In the genomic region with DNA sequence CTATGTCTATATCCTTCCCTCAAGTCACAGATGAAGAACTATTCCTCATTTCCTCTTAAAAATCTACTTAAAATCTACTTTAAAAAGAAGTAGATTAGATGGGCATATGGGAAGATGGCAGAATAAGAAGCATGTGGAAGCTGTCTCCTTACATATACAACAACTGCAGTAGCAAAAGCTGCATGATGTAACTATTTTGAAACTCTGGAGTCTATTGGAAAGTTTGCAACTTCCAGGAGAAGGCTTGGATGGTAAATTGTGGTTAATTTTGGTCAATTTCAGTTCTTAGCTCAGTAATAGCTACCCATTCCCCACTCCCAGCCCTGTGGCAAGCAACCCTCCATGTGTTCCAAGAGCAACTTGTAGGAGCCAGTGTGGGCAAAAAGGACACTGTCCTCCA, we compare ENCODE assay signal across 35 cellular contexts. TPM values are rescaled to one million over a fixed set of nuclear protein-coding genes. Genes with fewer than 3 reads are reported as not detected.
"Had no signal": no experiment of that assay in that cellular context is flagged by ENCODE, and none has a peak within 500 bp of the region (broad histone marks: within the 10 kb centered on the region; RNA-seq: fewer than 3 reads in every experiment).

No MANE protein-coding gene starts in this region.

- H3K27me3 ChIP-seq: ascending aorta, cardiac muscle cell, esophagus muscularis mucosa, foreskin keratinocyte, gastrocnemius medialis, heart left ventricle had no signal

- DNase-seq: activated CD4-positive, alpha-beta memory T cell treated with anti-CD3 and anti-CD28 coated beads for 36 hours; activated CD4-positive, alpha-beta T cell treated with anti-CD3 and anti-CD28 coated beads for 36 hours; activated CD4-positive, alpha-beta T cell treated with anti-CD3 and anti-CD28 coated beads, Interleukin-2, amount 10 ng/mL, durations not matched to agents 24 days and 14 days; activated CD4-positive, CD25-positive, alpha-beta regulatory T cell; activated CD4-positive, CD25-positive, alpha-beta regulatory T cell treated with anti-CD3 and anti-CD28 coated beads, Interleukin-2, amount 50 U/mL, for 72 hours; activated CD8-positive, alpha-beta memory T cell treated with anti-CD3 and anti-CD28 coated beads, Interleukin-2, amount 10 ng/mL, durations not matched to agents 7 days and 5 days; activated CD8-positive, alpha-beta memory T cell treated with anti-CD3 and anti-CD28 coated beads, Interleukin-2, amount 50 U/mL, for 4 hours; activated CD8-positive, alpha-beta T cell treated with anti-CD3 and anti-CD28 coated beads, Interleukin-2, amount 10 ng/mL, durations not matched to agents 7 days and 5 days; activated effector memory CD4-positive, alpha-beta T cell treated with anti-CD3 and anti-CD28 coated beads, Interleukin-2, amount 50 U/mL, for 16 hours; activated naive CD4-positive, alpha-beta T cell treated with anti-CD3 and anti-CD28 coated beads for 36 hours; activated naive CD8-positive, alpha-beta T cell treated with anti-CD3 and anti-CD28 coated beads for 36 hours; activated naive CD8-positive, alpha-beta T cell treated with anti-CD3 and anti-CD28 coated beads, Interleukin-2, amount 50 U/mL, for 24 hours; activated T-cell treated with anti-CD3 and anti-CD28 coated beads, Interleukin-2, amount 50 U/mL, for 1 hour; activated T-cell treated with anti-CD3 and anti-CD28 coated beads, Interleukin-2, amount 50 U/mL, for 48 hours; central memory CD4-positive, alpha-beta T cell; cerebellar nuclear complex; dermis blood vessel endothelial cell; effector CD4-positive, alpha-beta T cell; effector memory CD8-positive, alpha-beta T cell; erythroblast; foreskin keratinocyte; gastrocnemius medialis; glutamatergic neuron; heart left ventricle; T-helper 1 cell; T-helper 2 cell had no signal

- H3K36me3 ChIP-seq: breast epithelium had no signal

- H3K9me3 ChIP-seq: ascending aorta, gastrocnemius medialis, heart left ventricle had no signal

- ATAC-seq: activated CD4-positive, alpha-beta T cell treated with anti-CD3 and anti-CD28 coated beads for 36 hours; activated CD8-positive, alpha-beta memory T cell treated with anti-CD3 and anti-CD28 coated beads, Interleukin-2, amount 10 ng/mL, durations not matched to agents 7 days and 5 days; activated CD8-positive, alpha-beta T cell treated with anti-CD3 and anti-CD28 coated beads, Interleukin-2, amount 10 ng/mL, durations not matched to agents 7 days and 5 days; activated naive CD8-positive, alpha-beta T cell treated with anti-CD3 and anti-CD28 coated beads, Interleukin-2, amount 50 U/mL, for 24 hours; effector memory CD8-positive, alpha-beta T cell; foreskin keratinocyte; gastrocnemius medialis; heart left ventricle had no signal

- H3K4me1 ChIP-seq: ascending aorta, breast epithelium, esophagus muscularis mucosa, foreskin keratinocyte, gastrocnemius medialis, heart left ventricle had no signal

- H3K4me3 ChIP-seq: ascending aorta, breast epithelium, cardiac muscle cell, coronary artery, esophagus muscularis mucosa, gastrocnemius medialis, heart left ventricle had no signal

RNA-seq across cellular contexts. Expression of a gene that starts 42.9 kb away (rescaled TPM):
- total RNA-seq: activated CD4-positive, alpha-beta memory T cell treated with anti-CD3 and anti-CD28 coated beads for 36 hours; activated CD4-positive, alpha-beta T cell treated with anti-CD3 and anti-CD28 coated beads for 36 hours; activated CD4-positive, alpha-beta T cell treated with anti-CD3 and anti-CD28 coated beads, Interleukin-2, amount 10 ng/mL, durations not matched to agents 24 days and 14 days; activated CD8-positive, alpha-beta memory T cell treated with anti-CD3 and anti-CD28 coated beads for 36 hours; activated CD8-positive, alpha-beta memory T cell treated with anti-CD3 and anti-CD28 coated beads, Interleukin-2, amount 10 ng/mL, durations not matched to agents 7 days and 5 days; activated CD8-positive, alpha-beta T cell treated with anti-CD3 and anti-CD28 coated beads, Interleukin-2, amount 10 ng/mL, durations not matched to agents 7 days and 5 days; activated naive CD4-positive, alpha-beta T cell treated with anti-CD3 and anti-CD28 coated beads for 36 hours; activated naive CD8-positive, alpha-beta T cell treated with anti-CD3 and anti-CD28 coated beads for 36 hours; activated T-helper 1 cell treated with anti-CD3 and anti-CD28 coated beads, Interleukin-12 subunit alpha, Interleukin-12 subunit beta, Interleukin-2, Interleukin-4 antibody, amounts not matched to agents 30 ng/mL and 10 ng/mL and 1 ng/mL, durations not matched to agents 14 hours and 24 hours and 36 hours; activated T-helper 2 cell treated with anti-CD3 and anti-CD28 coated beads, Interferon-gamma antibody, Interleukin-2, Interleukin-4, amounts not matched to agents 10 μg/mL and 5 μg/mL and 100 μg/mL, durations not matched to agents 14 hours and 24 hours and 36 hours; fibroblast of lung; foreskin keratinocyte; heart left ventricle had no signal
- polyA plus RNA-seq: foreskin keratinocyte, heart left ventricle had no signal

RNA-seq across cellular contexts. Expression of a gene that starts 60.0 kb away (rescaled TPM):
- total RNA-seq: activated CD4-positive, alpha-beta memory T cell treated with anti-CD3 and anti-CD28 coated beads for 36 hours; activated CD4-positive, alpha-beta T cell treated with anti-CD3 and anti-CD28 coated beads for 36 hours; activated CD4-positive, alpha-beta T cell treated with anti-CD3 and anti-CD28 coated beads, Interleukin-2, amount 10 ng/mL, durations not matched to agents 24 days and 14 days; activated CD8-positive, alpha-beta memory T cell treated with anti-CD3 and anti-CD28 coated beads for 36 hours; activated CD8-positive, alpha-beta memory T cell treated with anti-CD3 and anti-CD28 coated beads, Interleukin-2, amount 10 ng/mL, durations not matched to agents 7 days and 5 days; activated CD8-positive, alpha-beta T cell treated with anti-CD3 and anti-CD28 coated beads, Interleukin-2, amount 10 ng/mL, durations not matched to agents 7 days and 5 days; activated naive CD4-positive, alpha-beta T cell treated with anti-CD3 and anti-CD28 coated beads for 36 hours; activated naive CD8-positive, alpha-beta T cell treated with anti-CD3 and anti-CD28 coated beads for 36 hours; activated T-helper 1 cell treated with anti-CD3 and anti-CD28 coated beads, Interleukin-12 subunit alpha, Interleukin-12 subunit beta, Interleukin-2, Interleukin-4 antibody, amounts not matched to agents 30 ng/mL and 10 ng/mL and 1 ng/mL, durations not matched to agents 14 hours and 24 hours and 36 hours; activated T-helper 2 cell treated with anti-CD3 and anti-CD28 coated beads, Interferon-gamma antibody, Interleukin-2, Interleukin-4, amounts not matched to agents 10 μg/mL and 5 μg/mL and 100 μg/mL, durations not matched to agents 14 hours and 24 hours and 36 hours; ascending aorta; cardiac muscle cell; dermis blood vessel endothelial cell; esophagus muscularis mucosa; fibroblast of lung; foreskin keratinocyte; gastrocnemius medialis; heart left ventricle had no signal
- polyA plus RNA-seq: fibroblast of lung, foreskin keratinocyte had no signal
